ENCODE assay signal across 8 cellular contexts in genomic region chr3:100399341-100400071, GRCh38. TPM values are rescaled to one million over a fixed set of nuclear protein-coding genes. Genes with fewer than 3 reads are reported as not detected.
DNase-seq lines count a peak whose midpoint lies in the region; ATAC-seq and TF ChIP-seq lines count a peak whose summit lies in the region.

No MANE protein-coding gene starts in this region.

- peak overlapping the region; percentile 95 to 100 (median 96) for H3K4me3 Mint-ChIP-seq in CD8-positive, alpha-beta memory T cell
- H3K4me3 Mint-ChIP-seq in endothelial cell (ENCODE audit: unreplicated experiment) (peak overlapping the region; percentile 99), osteocyte (ENCODE audit: unreplicated experiment) (peak overlapping the region; percentile 98)

- no peak for DNase-seq in CD8-positive, alpha-beta memory T cell
- no peak for DNase-seq in NT2/D1 (ENCODE audit: low read depth, low spot score)
- no peak for DNase-seq in endothelial cell (ENCODE audit: low spot score)
- no peak for DNase-seq in osteocyte (ENCODE audit: extremely low spot score, unreplicated experiment)
- no peak for DNase-seq in putamen (ENCODE audit: low spot score)

- no peaks in the 10 kb centered on the region for H3K9me3 ChIP-seq in CD8-positive, alpha-beta memory T cell (ENCODE audit: low read length)
- H3K9me3 ChIP-seq in NT2/D1 (ENCODE audit: insufficient read depth, low read length): no peaks in the 10 kb centered on the region

- peak overlapping the region; percentile 95 for H3K9ac ChIP-seq in NT2/D1 (ENCODE audit: insufficient read length, low read depth)

- H3K4me3 ChIP-seq in CD8-positive, alpha-beta memory T cell (ENCODE audit: low read length): peak overlapping the region; percentile 90
- peak overlapping the region; percentile 85 for H3K4me3 ChIP-seq in NT2/D1 (ENCODE audit: insufficient read length, low read depth)

- H3K27me3 ChIP-seq in CD8-positive, alpha-beta memory T cell (ENCODE audit: insufficient read depth, low read length, poor library complexity, severe bottlenecking): no peaks in the 10 kb centered on the region
- no peaks in the 10 kb centered on the region for H3K27me3 ChIP-seq in NT2/D1 (ENCODE audit: insufficient read depth, insufficient read length)

- peak overlapping the region; percentile 84 to 99 (median 92) for H3K27ac Mint-ChIP-seq in CD8-positive, alpha-beta memory T cell
- H3K27ac Mint-ChIP-seq in endothelial cell (ENCODE audit: unreplicated experiment) (peak overlapping the region; percentile 70), osteocyte (ENCODE audit: unreplicated experiment) (peak overlapping the region; percentile 87)

- no peaks in the 10 kb centered on the region for H3K27me3 Mint-ChIP-seq in CD8-positive, alpha-beta memory T cell
- peaks cover 15% of the 10 kb centered on the region for H3K27me3 Mint-ChIP-seq in endothelial cell (ENCODE audit: unreplicated experiment)
- no peaks in the 10 kb centered on the region for H3K27me3 Mint-ChIP-seq in osteocyte (ENCODE audit: unreplicated experiment)

- ATAC-seq in GM21390 (IDR thresholded peaks at IDR 0.05; ENCODE audit: unreplicated experiment): no peak
- ATAC-seq in HG02763 (IDR thresholded peaks at IDR 0.05; ENCODE audit: unreplicated experiment): no peak
- no peak for ATAC-seq in GM21447 (IDR thresholded peaks at IDR 0.05; ENCODE audit: unreplicated experiment)

- POLR2A ChIA-PET in CD8-positive, alpha-beta memory T cell (lab: Charles Lee): no interaction called here

- H3K4me1 Mint-ChIP-seq in CD8-positive, alpha-beta memory T cell: peaks cover 57 to 83% (median 67%) of the 10 kb centered on the region in 3 donors
- peaks cover 18% of the 10 kb centered on the region for H3K4me1 Mint-ChIP-seq in endothelial cell (ENCODE audit: unreplicated experiment)
- H3K4me1 Mint-ChIP-seq in osteocyte (ENCODE audit: unreplicated experiment): peaks cover 54% of the 10 kb centered on the region

- no peaks in the 10 kb centered on the region for H3K36me3 ChIP-seq in CD8-positive, alpha-beta memory T cell (ENCODE audit: insufficient read depth, low read length)
- peaks cover 21% of the 10 kb centered on the region for H3K36me3 ChIP-seq in NT2/D1 (ENCODE audit: insufficient read depth, insufficient read length, low read length)

- CTCF ChIA-PET in CD8-positive, alpha-beta memory T cell (lab: Charles Lee): no interaction called here

- no peaks in the 10 kb centered on the region for H3K9me3 Mint-ChIP-seq in CD8-positive, alpha-beta memory T cell
- H3K9me3 Mint-ChIP-seq in endothelial cell (ENCODE audit: unreplicated experiment) (no peaks in the 10 kb centered on the region), osteocyte (ENCODE audit: unreplicated experiment) (no peaks in the 10 kb centered on the region)

- TF ChIP-seq CTCF in endothelial cell (IDR thresholded peaks at IDR 0.05; ENCODE audit: unreplicated experiment) (no peak), osteocyte (IDR thresholded peaks at IDR 0.05) (no peak)

- H3K4me1 ChIP-seq in CD8-positive, alpha-beta memory T cell (ENCODE audit: insufficient read depth, low read length): peaks cover 41% of the 10 kb centered on the region
- H3K4me1 ChIP-seq in NT2/D1 (ENCODE audit: insufficient read depth, insufficient read length): no peaks in the 10 kb centered on the region

- H3K27ac ChIP-seq in CD8-positive, alpha-beta memory T cell (ENCODE audit: low read depth, low read length): peak overlapping the region; percentile 87

- peaks cover 0 to 19% (median 2%) of the 10 kb centered on the region in 3 donors for H3K36me3 Mint-ChIP-seq in CD8-positive, alpha-beta memory T cell
- H3K36me3 Mint-ChIP-seq in endothelial cell (ENCODE audit: low read depth, unreplicated experiment): no peaks in the 10 kb centered on the region
- no peaks in the 10 kb centered on the region for H3K36me3 Mint-ChIP-seq in osteocyte (ENCODE audit: unreplicated experiment)

RNA-seq across cellular contexts. Expression of gene TOMM70, which starts 1.4 kb away (rescaled TPM):
- 10 to 100 TPM; 63.5 to 64.5 TPM for total RNA-seq in CD8-positive, alpha-beta memory T cell
- 21.7 TPM for polyA plus RNA-seq in CD8-positive, alpha-beta memory T cell
- total RNA-seq in endothelial cell (ENCODE audit: unreplicated experiment) (29.1 TPM), osteocyte (36.3 and 38.0 TPM in 2 replicates)

RNA-seq across cellular contexts. Expression of gene LNP1, which starts 1.8 kb away (rescaled TPM):
- total RNA-seq in CD8-positive, alpha-beta memory T cell: 1 to 10 TPM; 1.5 to 1.6 TPM
- 0.71 TPM for polyA plus RNA-seq in CD8-positive, alpha-beta memory T cell
- total RNA-seq in endothelial cell (ENCODE audit: unreplicated experiment) (0.67 TPM), osteocyte (2.4 and 2.7 TPM in 2 replicates)
